1 cellular context compared by ENCODE assay signal in the genomic region with DNA sequence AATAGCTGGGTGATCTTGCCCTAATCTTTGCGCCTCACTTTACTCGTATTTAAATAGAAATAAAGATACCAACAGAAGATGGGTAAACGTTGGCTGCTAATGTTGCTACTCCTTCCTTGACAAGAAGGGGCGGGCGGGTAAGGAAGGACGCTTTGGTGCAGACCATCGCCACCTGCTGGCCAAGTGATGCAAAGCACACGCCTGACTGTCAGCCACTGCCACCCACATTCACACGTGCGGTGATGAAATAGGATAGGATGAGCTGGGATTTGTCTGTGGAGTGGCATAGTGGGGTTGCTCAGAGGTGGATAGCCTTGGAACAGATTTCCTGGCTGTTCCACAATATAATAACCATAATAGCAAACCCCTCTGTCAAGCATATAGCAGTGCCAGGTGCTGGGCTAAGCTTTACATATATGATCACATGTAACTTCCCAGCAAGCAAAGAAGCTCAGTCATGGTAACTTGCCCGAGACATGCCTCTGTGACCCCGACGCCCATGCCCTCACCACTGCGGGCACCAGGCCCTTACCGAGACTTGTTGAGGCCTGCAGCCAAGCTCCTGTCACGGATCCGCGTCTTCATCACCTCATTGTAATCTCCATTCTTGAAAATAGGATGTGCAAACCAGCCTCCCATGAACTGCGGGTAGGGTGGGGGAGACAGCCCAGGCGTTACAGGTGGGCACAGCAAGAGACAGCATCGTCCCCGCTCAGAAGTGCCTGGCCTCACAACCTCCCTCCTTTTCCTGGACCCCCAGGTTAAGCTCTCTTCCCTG.
TF ChIP-seq lines count a peak whose summit lies in the region.

No MANE protein-coding gene starts in this region.

TF ChIP-seq in GM12878, 131 proteins besides CTCF, POLR2A, EP300 and RAD21 (continued from another document):
- TF ChIP-seq, protein P1, sequence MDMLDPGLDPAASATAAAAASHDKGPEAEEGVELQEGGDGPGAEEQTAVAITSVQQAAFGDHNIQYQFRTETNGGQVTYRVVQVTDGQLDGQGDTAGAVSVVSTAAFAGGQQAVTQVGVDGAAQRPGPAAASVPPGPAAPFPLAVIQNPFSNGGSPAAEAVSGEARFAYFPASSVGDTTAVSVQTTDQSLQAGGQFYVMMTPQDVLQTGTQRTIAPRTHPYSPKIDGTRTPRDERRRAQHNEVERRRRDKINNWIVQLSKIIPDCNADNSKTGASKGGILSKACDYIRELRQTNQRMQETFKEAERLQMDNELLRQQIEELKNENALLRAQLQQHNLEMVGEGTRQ (IDR thresholded peaks at IDR 0.05; ENCODE audit: borderline replicate concordance, low read depth, low read length) = no peak
- TF ChIP-seq MYB (IDR thresholded peaks at IDR 0.05; ENCODE audit: borderline replicate concordance, low read depth, low read length) = no peak
- TF ChIP-seq NR2F1 (conservative IDR thresholded peaks at IDR 0.05) = no peak
- TF ChIP-seq PAX8 (IDR thresholded peaks at IDR 0.05) = no peak
- no peak for TF ChIP-seq CBFB (IDR thresholded peaks at IDR 0.05; ENCODE audit: low read depth)
- TF ChIP-seq IRF4 (IDR thresholded peaks at IDR 0.05; ENCODE audit: low read depth, low read length) = no peak
- TF ChIP-seq KAT2A (conservative IDR thresholded peaks at IDR 0.05; ENCODE audit: control insufficient read depth, low read depth, low read length) = no peak
- TF ChIP-seq TARDBP (IDR thresholded peaks at IDR 0.05; ENCODE audit: borderline replicate concordance) = no peak
- TF ChIP-seq, protein P2, sequence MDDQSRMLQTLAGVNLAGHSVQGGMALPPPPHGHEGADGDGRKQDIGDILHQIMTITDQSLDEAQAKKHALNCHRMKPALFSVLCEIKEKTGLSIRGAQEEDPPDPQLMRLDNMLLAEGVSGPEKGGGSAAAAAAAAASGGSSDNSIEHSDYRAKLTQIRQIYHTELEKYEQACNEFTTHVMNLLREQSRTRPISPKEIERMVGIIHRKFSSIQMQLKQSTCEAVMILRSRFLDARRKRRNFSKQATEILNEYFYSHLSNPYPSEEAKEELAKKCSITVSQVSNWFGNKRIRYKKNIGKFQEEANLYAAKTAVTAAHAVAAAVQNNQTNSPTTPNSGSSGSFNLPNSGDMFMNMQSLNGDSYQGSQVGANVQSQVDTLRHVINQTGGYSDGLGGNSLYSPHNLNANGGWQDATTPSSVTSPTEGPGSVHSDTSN (IDR thresholded peaks at IDR 0.05; ENCODE audit: insufficient replicate concordance, low read depth, low read length) = no peak
- peak; percentile 57; the same call in 1 of the 2 replicates for TF ChIP-seq YY1 (IDR thresholded peaks at IDR 0.05; ENCODE audit: low read depth, low read length)
- TF ChIP-seq NBN (IDR thresholded peaks at IDR 0.05) = no peak
- TF ChIP-seq, protein P3, sequence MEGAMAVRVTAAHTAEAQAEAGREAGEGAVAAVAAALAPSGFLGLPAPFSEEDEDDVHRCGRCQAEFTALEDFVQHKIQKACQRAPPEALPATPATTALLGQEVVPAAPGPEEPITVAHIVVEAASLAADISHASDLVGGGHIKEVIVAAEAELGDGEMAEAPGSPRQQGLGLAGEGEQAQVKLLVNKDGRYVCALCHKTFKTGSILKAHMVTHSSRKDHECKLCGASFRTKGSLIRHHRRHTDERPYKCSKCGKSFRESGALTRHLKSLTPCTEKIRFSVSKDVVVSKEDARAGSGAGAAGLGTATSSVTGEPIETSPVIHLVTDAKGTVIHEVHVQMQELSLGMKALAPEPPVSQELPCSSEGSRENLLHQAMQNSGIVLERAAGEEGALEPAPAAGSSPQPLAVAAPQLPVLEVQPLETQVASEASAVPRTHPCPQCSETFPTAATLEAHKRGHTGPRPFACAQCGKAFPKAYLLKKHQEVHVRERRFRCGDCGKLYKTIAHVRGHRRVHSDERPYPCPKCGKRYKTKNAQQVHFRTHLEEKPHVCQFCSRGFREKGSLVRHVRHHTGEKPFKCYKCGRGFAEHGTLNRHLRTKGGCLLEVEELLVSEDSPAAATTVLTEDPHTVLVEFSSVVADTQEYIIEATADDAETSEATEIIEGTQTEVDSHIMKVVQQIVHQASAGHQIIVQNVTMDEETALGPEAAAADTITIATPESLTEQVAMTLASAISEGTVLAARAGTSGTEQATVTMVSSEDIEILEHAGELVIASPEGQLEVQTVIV (IDR thresholded peaks at IDR 0.05; ENCODE audit: borderline replicate concordance, partially characterized antibody) = no peak
- TF ChIP-seq PAX5 (IDR thresholded peaks at IDR 0.05; ENCODE audit: borderline replicate concordance, low read depth, low read length) = no peak
- TF ChIP-seq, protein P4, sequence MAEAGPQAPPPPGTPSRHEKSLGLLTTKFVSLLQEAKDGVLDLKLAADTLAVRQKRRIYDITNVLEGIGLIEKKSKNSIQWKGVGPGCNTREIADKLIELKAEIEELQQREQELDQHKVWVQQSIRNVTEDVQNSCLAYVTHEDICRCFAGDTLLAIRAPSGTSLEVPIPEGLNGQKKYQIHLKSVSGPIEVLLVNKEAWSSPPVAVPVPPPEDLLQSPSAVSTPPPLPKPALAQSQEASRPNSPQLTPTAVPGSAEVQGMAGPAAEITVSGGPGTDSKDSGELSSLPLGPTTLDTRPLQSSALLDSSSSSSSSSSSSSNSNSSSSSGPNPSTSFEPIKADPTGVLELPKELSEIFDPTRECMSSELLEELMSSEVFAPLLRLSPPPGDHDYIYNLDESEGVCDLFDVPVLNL (IDR thresholded peaks at IDR 0.05; ENCODE audit: low read depth, low read length) = no peak
- TF ChIP-seq SP1 (IDR thresholded peaks at IDR 0.05; ENCODE audit: low read depth, low read length) = no peak
- 0 out of 2 replicates have a peak, but pooled peaks have one; percentile 21 for TF ChIP-seq CREM (IDR thresholded peaks at IDR 0.05; ENCODE audit: low read depth)
- TF ChIP-seq, protein P5, sequence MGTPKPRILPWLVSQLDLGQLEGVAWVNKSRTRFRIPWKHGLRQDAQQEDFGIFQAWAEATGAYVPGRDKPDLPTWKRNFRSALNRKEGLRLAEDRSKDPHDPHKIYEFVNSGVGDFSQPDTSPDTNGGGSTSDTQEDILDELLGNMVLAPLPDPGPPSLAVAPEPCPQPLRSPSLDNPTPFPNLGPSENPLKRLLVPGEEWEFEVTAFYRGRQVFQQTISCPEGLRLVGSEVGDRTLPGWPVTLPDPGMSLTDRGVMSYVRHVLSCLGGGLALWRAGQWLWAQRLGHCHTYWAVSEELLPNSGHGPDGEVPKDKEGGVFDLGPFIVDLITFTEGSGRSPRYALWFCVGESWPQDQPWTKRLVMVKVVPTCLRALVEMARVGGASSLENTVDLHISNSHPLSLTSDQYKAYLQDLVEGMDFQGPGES (IDR thresholded peaks at IDR 0.05) = no peak
- no peak for TF ChIP-seq ZZZ3 (IDR thresholded peaks at IDR 0.05; ENCODE audit: control insufficient read depth, insufficient read length, low read depth)
- no peak for TF ChIP-seq MXI1 (IDR thresholded peaks at IDR 0.05; ENCODE audit: low read depth, low read length)
- TF ChIP-seq BHLHE40 (IDR thresholded peaks at IDR 0.05; ENCODE audit: borderline replicate concordance in 1 of 2, low read depth in 2 of 2, low read length in 1 of 2) = peak; percentile 96 to 97
- TF ChIP-seq SIN3A (IDR thresholded peaks at IDR 0.05; ENCODE audit: low read depth, low read length) = no peak
- TF ChIP-seq RCOR1 (conservative IDR thresholded peaks at IDR 0.05; ENCODE audit: low read depth, low read length) = no peak
- TF ChIP-seq ASH2L (IDR thresholded peaks at IDR 0.05; ENCODE audit: borderline replicate concordance, low read depth) = no peak
- TF ChIP-seq CREB1 (IDR thresholded peaks at IDR 0.05; ENCODE audit: low read depth) = no peak
- 0 out of 2 replicates have a peak, but pooled peaks have one; percentile 19 for TF ChIP-seq EED (IDR thresholded peaks at IDR 0.05; ENCODE audit: low read depth)
- TF ChIP-seq SMC3 (IDR thresholded peaks at IDR 0.05; ENCODE audit: borderline replicate concordance, low read length) = peak; percentile 66
- TF ChIP-seq FOXK2 (IDR thresholded peaks at IDR 0.05) = no peak
- TF ChIP-seq, protein P6, sequence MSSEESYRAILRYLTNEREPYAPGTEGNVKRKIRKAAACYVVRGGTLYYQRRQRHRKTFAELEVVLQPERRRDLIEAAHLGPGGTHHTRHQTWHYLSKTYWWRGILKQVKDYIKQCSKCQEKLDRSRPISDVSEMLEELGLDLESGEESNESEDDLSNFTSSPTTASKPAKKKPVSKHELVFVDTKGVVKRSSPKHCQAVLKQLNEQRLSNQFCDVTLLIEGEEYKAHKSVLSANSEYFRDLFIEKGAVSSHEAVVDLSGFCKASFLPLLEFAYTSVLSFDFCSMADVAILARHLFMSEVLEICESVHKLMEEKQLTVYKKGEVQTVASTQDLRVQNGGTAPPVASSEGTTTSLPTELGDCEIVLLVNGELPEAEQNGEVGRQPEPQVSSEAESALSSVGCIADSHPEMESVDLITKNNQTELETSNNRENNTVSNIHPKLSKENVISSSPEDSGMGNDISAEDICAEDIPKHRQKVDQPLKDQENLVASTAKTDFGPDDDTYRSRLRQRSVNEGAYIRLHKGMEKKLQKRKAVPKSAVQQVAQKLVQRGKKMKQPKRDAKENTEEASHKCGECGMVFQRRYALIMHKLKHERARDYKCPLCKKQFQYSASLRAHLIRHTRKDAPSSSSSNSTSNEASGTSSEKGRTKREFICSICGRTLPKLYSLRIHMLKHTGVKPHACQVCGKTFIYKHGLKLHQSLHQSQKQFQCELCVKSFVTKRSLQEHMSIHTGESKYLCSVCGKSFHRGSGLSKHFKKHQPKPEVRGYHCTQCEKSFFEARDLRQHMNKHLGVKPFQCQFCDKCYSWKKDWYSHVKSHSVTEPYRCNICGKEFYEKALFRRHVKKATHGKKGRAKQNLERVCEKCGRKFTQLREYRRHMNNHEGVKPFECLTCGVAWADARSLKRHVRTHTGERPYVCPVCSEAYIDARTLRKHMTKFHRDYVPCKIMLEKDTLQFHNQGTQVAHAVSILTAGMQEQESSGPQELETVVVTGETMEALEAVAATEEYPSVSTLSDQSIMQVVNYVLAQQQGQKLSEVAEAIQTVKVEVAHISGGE (CRISPR knock-in tag; IDR thresholded peaks at IDR 0.05) = no peak
- TF ChIP-seq IKZF1 (conservative IDR thresholded peaks at IDR 0.05) = no peak
- TF ChIP-seq, protein P7, sequence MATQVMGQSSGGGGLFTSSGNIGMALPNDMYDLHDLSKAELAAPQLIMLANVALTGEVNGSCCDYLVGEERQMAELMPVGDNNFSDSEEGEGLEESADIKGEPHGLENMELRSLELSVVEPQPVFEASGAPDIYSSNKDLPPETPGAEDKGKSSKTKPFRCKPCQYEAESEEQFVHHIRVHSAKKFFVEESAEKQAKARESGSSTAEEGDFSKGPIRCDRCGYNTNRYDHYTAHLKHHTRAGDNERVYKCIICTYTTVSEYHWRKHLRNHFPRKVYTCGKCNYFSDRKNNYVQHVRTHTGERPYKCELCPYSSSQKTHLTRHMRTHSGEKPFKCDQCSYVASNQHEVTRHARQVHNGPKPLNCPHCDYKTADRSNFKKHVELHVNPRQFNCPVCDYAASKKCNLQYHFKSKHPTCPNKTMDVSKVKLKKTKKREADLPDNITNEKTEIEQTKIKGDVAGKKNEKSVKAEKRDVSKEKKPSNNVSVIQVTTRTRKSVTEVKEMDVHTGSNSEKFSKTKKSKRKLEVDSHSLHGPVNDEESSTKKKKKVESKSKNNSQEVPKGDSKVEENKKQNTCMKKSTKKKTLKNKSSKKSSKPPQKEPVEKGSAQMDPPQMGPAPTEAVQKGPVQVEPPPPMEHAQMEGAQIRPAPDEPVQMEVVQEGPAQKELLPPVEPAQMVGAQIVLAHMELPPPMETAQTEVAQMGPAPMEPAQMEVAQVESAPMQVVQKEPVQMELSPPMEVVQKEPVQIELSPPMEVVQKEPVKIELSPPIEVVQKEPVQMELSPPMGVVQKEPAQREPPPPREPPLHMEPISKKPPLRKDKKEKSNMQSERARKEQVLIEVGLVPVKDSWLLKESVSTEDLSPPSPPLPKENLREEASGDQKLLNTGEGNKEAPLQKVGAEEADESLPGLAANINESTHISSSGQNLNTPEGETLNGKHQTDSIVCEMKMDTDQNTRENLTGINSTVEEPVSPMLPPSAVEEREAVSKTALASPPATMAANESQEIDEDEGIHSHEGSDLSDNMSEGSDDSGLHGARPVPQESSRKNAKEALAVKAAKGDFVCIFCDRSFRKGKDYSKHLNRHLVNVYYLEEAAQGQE (IDR thresholded peaks at IDR 0.05; ENCODE audit: low read depth, low read length) = no peak
- no peak for TF ChIP-seq SMARCA5 (IDR thresholded peaks at IDR 0.05)
TF ChIP-seq in GM12878: peak in this region for 6.
